ENCODE assay signal across 8 cellular contexts in genomic region chr15:30903497-30904187, GRCh38. TPM values are rescaled to one million over a fixed set of nuclear protein-coding genes. Genes with fewer than 3 reads are reported as not detected.
DNase-seq lines count a peak whose midpoint lies in the region; ATAC-seq, FAIRE-seq and TF ChIP-seq lines count a peak whose summit lies in the region.

Gene FAN1 (plus strand): TSS chr15:30903915. CDS start chr15:30904664, 749 bp downstream.

- no peak for TF ChIP-seq CTCF in endothelial cell of umbilical vein (IDR thresholded peaks at IDR 0.05; ENCODE audit: extremely low read depth in 1 of 2, insufficient read depth in 1 of 2, low read depth in 1 of 2, low read length in 2 of 2)

- peak within 1 kb of the TSS; percentile 1 to 87 (median 80) for H3K4me3 ChIP-seq in endothelial cell of umbilical vein (replicated peaks in 1 of 3; ENCODE audit: insufficient read depth in 1 of 3, low read depth in 1 of 3, low read length in 3 of 3)

- H3K9ac ChIP-seq in endothelial cell of umbilical vein (replicated peaks; ENCODE audit: extremely low read depth, insufficient read depth, low read length), result peak within 1 kb of the TSS; percentile 61

- peak; percentile 74 for TF ChIP-seq POLR2A in endothelial cell of umbilical vein (IDR thresholded peaks at IDR 0.05; ENCODE audit: low read depth, low read length)

- FAIRE-seq in endothelial cell of umbilical vein (lab: Jason Lieb, UNC), result peak; percentile 85

- ATAC-seq in GM19035 (IDR thresholded peaks at IDR 0.05; ENCODE audit: unreplicated experiment) (peak; percentile 93), HG03354 (IDR thresholded peaks at IDR 0.05; ENCODE audit: poor library complexity, severe bottlenecking, unreplicated experiment) (peak; percentile 89)

- peak within 1 kb of the TSS; percentile 89 for H3K4me2 ChIP-seq in endothelial cell of umbilical vein (ENCODE audit: insufficient read depth, low read length)

- no peaks in the 10 kb centered on the region for H3K79me2 ChIP-seq in endothelial cell of umbilical vein (ENCODE audit: control insufficient read depth, insufficient read depth, low read length)

- CTCF ChIA-PET in endothelial cell of umbilical vein (lab: Charles Lee), result interaction anchor here (0.6 to 4.1 kb wide), 7 partner anchors 10 to 585 kb away, joined by 3 to 37 read pairs (median 4); no protein-coding TSS in a partner anchor

- H3K27me3 ChIP-seq in endothelial cell of umbilical vein (ENCODE audit: control insufficient read depth in 2 of 2, insufficient read depth in 2 of 2, low read length in 2 of 2), result peaks cover 0 to 2% of the 10 kb centered on the region in 2 experiments

- peaks cover 7% of the 10 kb centered on the region for H3K4me1 ChIP-seq in endothelial cell of umbilical vein (ENCODE audit: control insufficient read depth, extremely low read depth, insufficient read depth, low read length)

- dilution Hi-C loops in endothelial cell of umbilical vein (cut with MboI; ENCODE audit: extremely low pct_ligation_motif_present, low sequenced_read_pairs), result no loop called here

- POLR2A ChIA-PET in endothelial cell of umbilical vein (lab: Charles Lee), result no interaction called here

- peak within 1 kb of the TSS; percentile 31 for H2AFZ ChIP-seq in endothelial cell of umbilical vein (ENCODE audit: low read depth, low read length)

- DNase-seq in AML-193 (lab: John Stamatoyannopoulos, UW) (peak; percentile 82 to 85), NCI-H748 treated with DMSO at 0.1 percent for 48 hours (lab: John Stamatoyannopoulos, UW) (peak; percentile 43), endothelial cell of umbilical vein (ENCODE audit: low read depth, low spot score) (peak; percentile 90), midbrain (lab: John Stamatoyannopoulos, UW) (peak; percentile 91)
- peak; percentile 88 for DNase-seq in activated CD8-positive, alpha-beta memory T cell treated with anti-CD3 and anti-CD28 coated beads, Interleukin-2, amount 50 U/mL, for 48 hours
- DNase-seq in stimulated activated CD8-positive, alpha-beta memory T cell treated with anti-CD3 and anti-CD28 coated beads, Interleukin-15, amount 100 ng/mL, for 48 hours (ENCODE audit: low read depth in 2 of 2), result peak; percentile 61 to 76

- no peaks in the 10 kb centered on the region for H4K20me1 ChIP-seq in endothelial cell of umbilical vein (replicated peaks; ENCODE audit: control insufficient read depth, extremely low read depth, insufficient read depth, low read length)

- H3K9me1 ChIP-seq in endothelial cell of umbilical vein (replicated peaks; ENCODE audit: control insufficient read depth, extremely low read depth, insufficient read depth, low read length), result no peaks in the 10 kb centered on the region

- no peaks in the 10 kb centered on the region for H3K9me3 ChIP-seq in endothelial cell of umbilical vein (replicated peaks; ENCODE audit: control insufficient read depth, insufficient read depth, low read length)

- intact Hi-C loops in endothelial cell of umbilical vein (cut with micrococcal nuclease), result loop anchor here (1.0 kb wide), 1 partner anchor 20 kb away; no protein-coding TSS in a partner anchor

- no TSS peak for BruUV-seq in endothelial cell of umbilical vein (replicated peaks; lab: Mats Ljungman, UMichigan)

- no peaks in the 10 kb centered on the region for H3K36me3 ChIP-seq in endothelial cell of umbilical vein (ENCODE audit: control insufficient read depth in 2 of 2, extremely low read depth in 1 of 2, insufficient read depth in 2 of 2, low read length in 2 of 2)

- no peak within 1 kb of the TSS for H3K27ac ChIP-seq in endothelial cell of umbilical vein (ENCODE audit: insufficient read depth, low read depth, low read length)

TF ChIP-seq in endothelial cell of umbilical vein, 7 proteins besides CTCF, POLR2A, EP300 and RAD21:
- TF ChIP-seq POLR2AphosphoS5 (IDR thresholded peaks at IDR 0.05; ENCODE audit: insufficient read depth, low read depth, low read length) (peak; percentile 83), MYC (IDR thresholded peaks at IDR 0.05; ENCODE audit: low read depth, low read length) (no peak), MAX (IDR thresholded peaks at IDR 0.05; ENCODE audit: insufficient read depth, insufficient read length) (peak; percentile 77)

RNA-seq across cellular contexts. Expression of gene FAN1, which starts in this region (rescaled TPM):
- total RNA-seq in endothelial cell of umbilical vein, result 11.7 and 12.0 TPM in 2 replicates
- 3.5 and 4.3 TPM in 2 replicates for polyA plus RNA-seq in endothelial cell of umbilical vein
- polyA plus RNA-seq in endothelial cell of umbilical vein (2011; cell fraction: cytosol; rRNA removed), result 3.6 and 4.1 TPM in 2 replicates
- polyA plus RNA-seq in endothelial cell of umbilical vein (2011; cell fraction: nucleus; rRNA removed), result 23.3 and 26.6 TPM in 2 replicates
- polyA plus RNA-seq in endothelial cell of umbilical vein (2012), result 10.2 and 12.2 TPM in 2 replicates
- 5.3 and 10.1 TPM in 2 replicates for polyA minus RNA-seq in endothelial cell of umbilical vein
- 5.3 TPM for polyA minus RNA-seq in endothelial cell of umbilical vein (2011; cell fraction: cytosol; rRNA and poly(A)+ RNA removed)
- 8.6 and 12.8 TPM in 2 replicates for polyA minus RNA-seq in endothelial cell of umbilical vein (2011; cell fraction: nucleus; rRNA and poly(A)+ RNA removed)
